Comparison of ENCODE assay signal across 10 cellular contexts in the genomic region with DNA sequence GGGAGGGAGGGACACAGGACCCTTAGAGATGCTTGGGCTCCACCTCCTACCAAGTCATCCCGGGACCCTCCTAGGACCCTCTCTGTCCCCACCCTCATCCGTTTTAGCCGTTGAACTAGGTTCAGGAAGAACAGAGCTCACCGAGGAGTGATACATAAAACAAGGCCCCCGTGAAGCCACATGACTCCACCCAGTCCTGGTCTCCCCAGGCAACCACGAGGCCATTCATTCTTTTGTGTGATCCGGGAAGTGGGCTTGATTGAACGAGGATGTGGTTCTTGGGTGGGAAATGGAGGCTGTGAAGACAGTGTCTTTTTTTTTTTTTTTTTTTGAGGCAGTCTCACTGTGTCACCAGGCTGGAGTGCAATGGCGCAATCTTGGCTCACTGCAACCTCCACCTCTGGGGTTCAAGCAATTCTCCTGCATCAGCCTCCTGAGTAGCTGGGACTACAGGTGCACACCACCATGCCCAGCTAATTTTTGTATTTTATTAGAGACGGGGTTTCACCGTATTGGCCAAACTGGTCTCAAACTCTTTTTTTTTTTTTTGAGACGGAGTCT. TPM values are rescaled to one million over a fixed set of nuclear protein-coding genes. Genes with fewer than 3 reads are reported as not detected.
A peak's percentile ranks its signal among the peaks of the same experiment; 100 is the strongest.
DNase-seq lines count a peak whose midpoint lies in the region; FAIRE-seq and TF ChIP-seq lines count a peak whose summit lies in the region.
"Had no signal": no experiment of that assay in that cellular context is flagged by ENCODE, and none has a peak within 500 bp of the region (broad histone marks: within the 10 kb centered on the region; RNA-seq: fewer than 3 reads in every experiment).

No MANE protein-coding gene starts in this region.

- H3K36me3 ChIP-seq in KOPT-K1 (ENCODE audit: insufficient read depth, low read length) (no peaks in the 10 kb centered on the region), colonic mucosa (no peaks in the 10 kb centered on the region), left ventricle myocardium inferior (no peaks in the 10 kb centered on the region)

- H3K4me1 ChIP-seq in colonic mucosa (no peaks in the 10 kb centered on the region), left ventricle myocardium inferior (peaks cover 5% of the 10 kb centered on the region)

- intact Hi-C loops in colonic mucosa (cut with DNase I) (no loop called here), left ventricle myocardium inferior (cut with micrococcal nuclease) (no loop called here)

- DNase-seq in activated CD4-positive, alpha-beta T cell treated with anti-CD3 and anti-CD28 coated beads, Interleukin-2, amount 50 U/mL, for 4 hours, result peak; percentile 42 to 46
- peak; percentile 28 for DNase-seq in colonic mucosa
- peak; percentile 66 for DNase-seq in stimulated activated CD8-positive, alpha-beta memory T cell treated with anti-CD3 and anti-CD28 coated beads, Interleukin-15, amount 100 ng/mL, for 1 hour (ENCODE audit: low read depth)
- DNase-seq in D721Med (ENCODE audit: insufficient read length, low spot score), result no peak
- DNase-seq in left ventricle myocardium inferior, result no peak
- no peak for DNase-seq in SHP77 treated with DMSO at 0.1 percent for 48 hours (lab: John Stamatoyannopoulos, UW)
- no peak for DNase-seq in NCI-H510A (lab: John Stamatoyannopoulos, UW)

- H3K4me3 ChIP-seq in colonic mucosa (no peak overlapping the region), left ventricle myocardium inferior (no peak overlapping the region)

- H3K27ac ChIP-seq in KOPT-K1 (ENCODE audit: low read depth, low read length, poor library complexity, severe bottlenecking), result peak overlapping the region; percentile 79
- no peak overlapping the region for H3K27ac ChIP-seq in colonic mucosa
- H3K27ac ChIP-seq in left ventricle myocardium inferior (replicated peaks), result no peak overlapping the region

- H3K9me3 ChIP-seq in KOPT-K1 (ENCODE audit: insufficient read depth, low read length, poor library complexity, severe bottlenecking), result no peaks in the 10 kb centered on the region
- no peaks in the 10 kb centered on the region for H3K9me3 ChIP-seq in colonic mucosa
- no peaks in the 10 kb centered on the region for H3K9me3 ChIP-seq in left ventricle myocardium inferior (replicated peaks)

- no peaks in the 10 kb centered on the region for H3K27me3 ChIP-seq in colonic mucosa
- H3K27me3 ChIP-seq in left ventricle myocardium inferior (ENCODE audit: low read depth), result peaks cover 38% of the 10 kb centered on the region

- no peak overlapping the region for H3K9ac ChIP-seq in colonic mucosa (ENCODE audit: low read depth in 2 of 2, low read length in 2 of 2)

- no peak for FAIRE-seq in D721Med (lab: Jason Lieb, UNC)

- no peak for TF ChIP-seq CTCF in colonic mucosa (IDR thresholded peaks at IDR 0.05)
- no peak for TF ChIP-seq CTCF in D721Med (IDR thresholded peaks at IDR 0.05; ENCODE audit: insufficient read depth, missing control alignments)
- TF ChIP-seq CTCF in left ventricle myocardium inferior (IDR thresholded peaks at IDR 0.05; ENCODE audit: borderline replicate concordance), result no peak

RNA-seq across cellular contexts. Expression of a gene that starts 14.8 kb away (rescaled TPM):
- total RNA-seq in colonic mucosa, result under 1 TPM; 0.07 to 0.08 TPM
- total RNA-seq in left ventricle myocardium inferior, result 0.49 TPM
- total RNA-seq: activated CD8-positive, alpha-beta memory T cell treated with anti-CD3 and anti-CD28 coated beads for 36 hours; Daoy had no signal

RNA-seq across cellular contexts. Expression of a gene that starts 24.0 kb away (rescaled TPM):
- total RNA-seq in colonic mucosa (not detected), left ventricle myocardium inferior (not detected)
- total RNA-seq: activated CD8-positive, alpha-beta memory T cell treated with anti-CD3 and anti-CD28 coated beads for 36 hours; Daoy had no signal

Comparison
In these comparisons a context has a peak if more than half of its experiments do, and no peak if none do; other contexts are left out.
1. DNase-seq: peak in activated CD4-positive, alpha-beta T cell treated with anti-CD3 and anti-CD28 coated beads, Interleukin-2, amount 50 U/mL, for 4 hours (2 of 2), colonic mucosa (single experiment) and stimulated activated CD8-positive, alpha-beta memory T cell treated with anti-CD3 and anti-CD28 coated beads, Interleukin-15, amount 100 ng/mL, for 1 hour (single experiment); none in D721Med (single experiment), left ventricle myocardium inferior (single experiment), SHP77 treated with DMSO at 0.1 percent for 48 hours (single experiment) and NCI-H510A (single experiment).